11 cellular contexts compared by ENCODE assay signal in the genomic region with DNA sequence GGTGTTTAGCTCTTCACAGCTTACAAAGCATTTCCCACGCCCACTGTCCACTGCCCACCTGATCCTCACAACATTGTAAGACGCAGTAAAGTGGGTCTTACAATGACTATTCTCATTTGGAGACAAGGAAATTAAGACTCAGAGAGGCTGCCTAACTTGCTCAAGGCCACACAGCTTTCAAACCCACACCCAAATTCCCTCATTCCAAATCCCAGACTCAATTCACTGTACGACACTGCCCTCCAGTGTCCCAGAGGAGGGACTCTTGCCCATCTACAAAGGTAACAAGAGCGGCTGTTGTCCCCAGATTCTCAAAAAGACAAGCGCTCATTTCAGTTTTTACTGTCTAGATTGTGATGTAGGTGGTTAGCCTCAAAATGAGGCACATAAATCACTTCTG.
DNase-seq lines count a peak whose midpoint lies in the region; ATAC-seq and TF ChIP-seq lines count a peak whose summit lies in the region.
"Had no signal": no experiment of that assay in that cellular context is flagged by ENCODE, and none has a peak within 500 bp of the region (broad histone marks: within the 10 kb centered on the region; RNA-seq: fewer than 3 reads in every experiment).

No MANE protein-coding gene starts in this region.

- no peak overlapping the region for H2BK15ac ChIP-seq in mesendoderm (replicated peaks; ENCODE audit: low read depth)

- no peak overlapping the region for H3K9ac ChIP-seq in mesendoderm (ENCODE audit: low read length)

- WGBS in mesendoderm (ENCODE audit: extremely low coverage, insufficient coverage, low lambda C conversion rate) = no CpG with 5 or more reads among the region's 5 CpGs

- no peak overlapping the region for H4K8ac ChIP-seq in mesendoderm (ENCODE audit: low read depth, low read length)

- no peak overlapping the region for H4K5ac ChIP-seq in mesendoderm (ENCODE audit: low read length)

- TF ChIP-seq CTCF in astrocyte of the spinal cord (IDR thresholded peaks at IDR 0.05; ENCODE audit: low read depth, low read length) = peak; percentile 36

- DNase-seq in D341Med (ENCODE audit: low spot score) (peak; percentile 57), HuH-7 (ENCODE audit: low spot score) (peak; percentile 23), astrocyte of the spinal cord (ENCODE audit: low read depth, low spot score) (no peak), mesendoderm (peak; percentile 71), NCI-H1930 (lab: John Stamatoyannopoulos, UW) (no peak), ACHN (no peak), NCI-H2196 treated with DMSO at 0.1 percent for 48 hours (lab: John Stamatoyannopoulos, UW; ENCODE audit: unreplicated experiment) (no peak)
- DNase-seq: effector memory CD8-positive, alpha-beta T cell; testis had no signal

- H2BK120ac ChIP-seq in mesendoderm (ENCODE audit: low read depth, low read length) = no peak overlapping the region

- H3K27me3 ChIP-seq in mesendoderm (ENCODE audit: insufficient read depth, low read length, poor library complexity) = no peaks in the 10 kb centered on the region
- H3K27me3 ChIP-seq: SJSA1, testis had no signal

- no peak overlapping the region for H2BK5ac ChIP-seq in mesendoderm (ENCODE audit: low read length)

- H3K4me2 ChIP-seq in mesendoderm (ENCODE audit: low read length) = no peak overlapping the region

- no peaks in the 10 kb centered on the region for H3K36me3 ChIP-seq in mesendoderm (ENCODE audit: control insufficient read depth, insufficient read depth, low read length)
- H3K36me3 ChIP-seq: SJSA1 had no signal

- H3K18ac ChIP-seq in mesendoderm (ENCODE audit: low read length) = no peak overlapping the region

- H2AK5ac ChIP-seq in mesendoderm (ENCODE audit: low read length) = no peak overlapping the region

- no peaks in the 10 kb centered on the region for H3K79me2 ChIP-seq in mesendoderm (ENCODE audit: control insufficient read depth, insufficient read depth, low read length)

- no peaks in the 10 kb centered on the region for H3K4me1 ChIP-seq in mesendoderm (ENCODE audit: control insufficient read depth, low read depth, low read length)
- H3K4me1 ChIP-seq: SJSA1, testis had no signal

- no peak overlapping the region for H3K4ac ChIP-seq in mesendoderm (ENCODE audit: low read depth, low read length)

- H3K27ac ChIP-seq in mesendoderm (ENCODE audit: low read depth, low read length) = no peak overlapping the region
- H3K27ac ChIP-seq: SJSA1, testis had no signal

- no peak overlapping the region for H3K56ac ChIP-seq in mesendoderm (ENCODE audit: low read length)

- in situ Hi-C loops in astrocyte of the spinal cord (cut with HindIII; ENCODE audit: low sequenced_read_pairs) = no loop called here
- in situ Hi-C loops in ACHN (cut with HindIII; ENCODE audit: low pct_ligation_motif_present, low pct_unique_long_range_greater_than_20kb, low sequenced_read_pairs) = no loop called here

- H3K79me1 ChIP-seq in mesendoderm (ENCODE audit: low read length) = no peaks in the 10 kb centered on the region

- no peak for ATAC-seq in GM18520 (IDR thresholded peaks at IDR 0.05; ENCODE audit: unreplicated experiment)
- ATAC-seq: effector memory CD8-positive, alpha-beta T cell had no signal

- no peak overlapping the region for H3K4me3 ChIP-seq in astrocyte of the spinal cord (ENCODE audit: low read depth, low read length)
- H3K4me3 ChIP-seq in mesendoderm (ENCODE audit: low read length) = no peak overlapping the region
- H3K4me3 ChIP-seq: SJSA1, testis had no signal

- no peak overlapping the region for H3K23ac ChIP-seq in mesendoderm (ENCODE audit: low read length)

Comparison
In these comparisons a context has a peak if more than half of its experiments do, and no peak if none do; other contexts are left out.
1. DNase-seq: peak in D341Med (single experiment), HuH-7 (single experiment) and mesendoderm (single experiment); none in astrocyte of the spinal cord (single experiment), NCI-H1930 (0 of 2), ACHN (single experiment) and NCI-H2196 treated with DMSO at 0.1 percent for 48 hours (single experiment).